In the genomic region with DNA sequence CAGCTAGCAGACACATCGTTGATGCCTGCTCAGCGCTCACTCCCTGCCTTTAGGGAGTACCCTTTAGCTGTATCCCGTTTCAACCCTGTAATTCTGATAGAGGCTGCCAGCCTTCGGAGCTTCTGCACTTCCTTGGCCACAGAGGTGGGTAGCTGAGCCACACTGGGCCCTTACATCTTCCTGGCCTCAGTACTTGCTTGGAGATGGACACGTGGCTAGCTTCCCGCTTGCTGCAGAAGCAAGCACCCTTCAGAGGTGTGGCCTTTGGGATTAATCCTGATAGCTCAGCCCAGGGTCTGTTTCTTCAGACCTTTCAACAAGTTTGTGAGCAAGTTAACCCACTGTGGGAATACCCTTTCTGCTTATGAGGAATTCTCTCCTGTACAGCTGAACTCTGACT, we compare ENCODE assay signal across 1 cellular context.
TF ChIP-seq lines count a peak whose summit lies in the region.

No MANE protein-coding gene starts in this region.

TF ChIP-seq in H1, 55 proteins besides CTCF, POLR2A, EP300 and RAD21:
- TF ChIP-seq NRF1 (IDR thresholded peaks at IDR 0.05; ENCODE audit: low read depth, low read length): no peak
- TF ChIP-seq SAP30 (IDR thresholded peaks at IDR 0.05; ENCODE audit: insufficient read depth, insufficient replicate concordance, low read length): no peak
